Comparison of ENCODE assay signal across 1 cellular context in the genomic region with DNA sequence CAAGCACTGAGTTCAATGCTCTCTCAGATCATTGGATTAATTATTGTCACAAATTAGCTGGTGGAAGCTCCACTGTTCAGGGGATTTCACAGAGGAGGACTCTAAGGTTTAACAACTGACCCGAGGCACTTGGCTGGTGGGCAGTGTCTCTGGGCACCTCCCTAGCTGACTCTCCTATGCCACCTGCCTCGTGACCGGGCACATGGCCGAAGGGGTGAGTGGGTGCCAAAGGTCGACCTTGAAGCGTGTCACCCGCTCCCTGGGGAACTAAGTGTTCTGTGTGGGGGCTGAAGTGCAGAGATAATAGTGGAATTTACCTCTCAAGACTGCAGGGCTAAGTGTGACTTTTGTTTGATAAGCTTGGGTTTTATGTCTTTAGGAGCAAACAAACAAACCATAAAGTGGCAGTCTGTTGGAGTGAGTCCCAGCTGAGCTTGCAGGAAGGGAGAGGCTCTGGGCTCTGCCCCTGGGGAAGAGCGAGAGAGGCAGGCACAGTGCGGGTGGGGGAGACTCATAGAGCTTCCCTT.
A peak's percentile ranks its signal among the peaks of the same experiment; 100 is the strongest.
TF ChIP-seq lines count a peak whose summit lies in the region.

No MANE protein-coding gene starts in this region.

TF ChIP-seq in GM12878, 131 proteins besides CTCF, POLR2A, EP300 and RAD21 (continued from another document and continues in another):
- no peak for TF ChIP-seq ZBTB40 (IDR thresholded peaks at IDR 0.05; ENCODE audit: borderline replicate concordance)
- peak; percentile 60 for TF ChIP-seq NR2C1 (IDR thresholded peaks at IDR 0.05)
- TF ChIP-seq POLR2AphosphoS5 (IDR thresholded peaks at IDR 0.05; ENCODE audit: low read length), result no peak
- TF ChIP-seq CHD4 (IDR thresholded peaks at IDR 0.05), result no peak
- TF ChIP-seq RELB (IDR thresholded peaks at IDR 0.05; ENCODE audit: low read depth), result no peak
- no peak for TF ChIP-seq ZNF592 (IDR thresholded peaks at IDR 0.05)
- no peak for TF ChIP-seq SKIL (IDR thresholded peaks at IDR 0.05; ENCODE audit: low read depth, poor library complexity, severe bottlenecking)
- TF ChIP-seq, protein P1, sequence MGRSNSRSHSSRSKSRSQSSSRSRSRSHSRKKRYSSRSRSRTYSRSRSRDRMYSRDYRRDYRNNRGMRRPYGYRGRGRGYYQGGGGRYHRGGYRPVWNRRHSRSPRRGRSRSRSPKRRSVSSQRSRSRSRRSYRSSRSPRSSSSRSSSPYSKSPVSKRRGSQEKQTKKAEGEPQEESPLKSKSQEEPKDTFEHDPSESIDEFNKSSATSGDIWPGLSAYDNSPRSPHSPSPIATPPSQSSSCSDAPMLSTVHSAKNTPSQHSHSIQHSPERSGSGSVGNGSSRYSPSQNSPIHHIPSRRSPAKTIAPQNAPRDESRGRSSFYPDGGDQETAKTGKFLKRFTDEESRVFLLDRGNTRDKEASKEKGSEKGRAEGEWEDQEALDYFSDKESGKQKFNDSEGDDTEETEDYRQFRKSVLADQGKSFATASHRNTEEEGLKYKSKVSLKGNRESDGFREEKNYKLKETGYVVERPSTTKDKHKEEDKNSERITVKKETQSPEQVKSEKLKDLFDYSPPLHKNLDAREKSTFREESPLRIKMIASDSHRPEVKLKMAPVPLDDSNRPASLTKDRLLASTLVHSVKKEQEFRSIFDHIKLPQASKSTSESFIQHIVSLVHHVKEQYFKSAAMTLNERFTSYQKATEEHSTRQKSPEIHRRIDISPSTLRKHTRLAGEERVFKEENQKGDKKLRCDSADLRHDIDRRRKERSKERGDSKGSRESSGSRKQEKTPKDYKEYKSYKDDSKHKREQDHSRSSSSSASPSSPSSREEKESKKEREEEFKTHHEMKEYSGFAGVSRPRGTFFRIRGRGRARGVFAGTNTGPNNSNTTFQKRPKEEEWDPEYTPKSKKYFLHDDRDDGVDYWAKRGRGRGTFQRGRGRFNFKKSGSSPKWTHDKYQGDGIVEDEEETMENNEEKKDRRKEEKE (IDR thresholded peaks at IDR 0.05), result no peak
- no peak for TF ChIP-seq BCL11A (IDR thresholded peaks at IDR 0.05; ENCODE audit: low read depth, low read length)
- TF ChIP-seq POU2F2 (IDR thresholded peaks at IDR 0.05; ENCODE audit: borderline replicate concordance, low read depth, low read length), result no peak
- TF ChIP-seq HDAC6 (IDR thresholded peaks at IDR 0.05; ENCODE audit: unreplicated experiment), result no peak
- TF ChIP-seq CBX3 (IDR thresholded peaks at IDR 0.05; ENCODE audit: borderline replicate concordance, low read depth), result no peak
- no peak for TF ChIP-seq RFX5 (IDR thresholded peaks at IDR 0.05; ENCODE audit: low read depth, low read length)
- TF ChIP-seq, protein P2, sequence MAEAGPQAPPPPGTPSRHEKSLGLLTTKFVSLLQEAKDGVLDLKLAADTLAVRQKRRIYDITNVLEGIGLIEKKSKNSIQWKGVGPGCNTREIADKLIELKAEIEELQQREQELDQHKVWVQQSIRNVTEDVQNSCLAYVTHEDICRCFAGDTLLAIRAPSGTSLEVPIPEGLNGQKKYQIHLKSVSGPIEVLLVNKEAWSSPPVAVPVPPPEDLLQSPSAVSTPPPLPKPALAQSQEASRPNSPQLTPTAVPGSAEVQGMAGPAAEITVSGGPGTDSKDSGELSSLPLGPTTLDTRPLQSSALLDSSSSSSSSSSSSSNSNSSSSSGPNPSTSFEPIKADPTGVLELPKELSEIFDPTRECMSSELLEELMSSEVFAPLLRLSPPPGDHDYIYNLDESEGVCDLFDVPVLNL (IDR thresholded peaks at IDR 0.05; ENCODE audit: low read depth, low read length), result no peak
- TF ChIP-seq SMC3 (IDR thresholded peaks at IDR 0.05; ENCODE audit: borderline replicate concordance, low read length), result no peak
- no peak; the same call in 1 of the 2 replicates for TF ChIP-seq MAX (IDR thresholded peaks at IDR 0.05; ENCODE audit: low read depth, low read length)
- no peak for TF ChIP-seq SREBF2 (IDR thresholded peaks at IDR 0.05; ENCODE audit: low read length)
- TF ChIP-seq MTA2 (IDR thresholded peaks at IDR 0.05; ENCODE audit: low read depth), result peak; percentile 38; the same call in 1 of the 2 replicates
- TF ChIP-seq MEF2B (IDR thresholded peaks at IDR 0.05; ENCODE audit: partially characterized antibody, poor library complexity, severe bottlenecking), result peak; percentile 88
- TF ChIP-seq ZNF274 (IDR thresholded peaks at IDR 0.05; ENCODE audit: insufficient read depth, insufficient read length), result no peak
- TF ChIP-seq SMAD5 (IDR thresholded peaks at IDR 0.05; ENCODE audit: low read depth), result no peak
- no peak for TF ChIP-seq YY1 (IDR thresholded peaks at IDR 0.05; ENCODE audit: low read depth, low read length)
- no peak for TF ChIP-seq ZBED1 (IDR thresholded peaks at IDR 0.05; ENCODE audit: borderline replicate concordance)
- TF ChIP-seq WRNIP1 (IDR thresholded peaks at IDR 0.05; ENCODE audit: borderline replicate concordance, low read depth, low read length), result no peak
- TF ChIP-seq, protein P3, sequence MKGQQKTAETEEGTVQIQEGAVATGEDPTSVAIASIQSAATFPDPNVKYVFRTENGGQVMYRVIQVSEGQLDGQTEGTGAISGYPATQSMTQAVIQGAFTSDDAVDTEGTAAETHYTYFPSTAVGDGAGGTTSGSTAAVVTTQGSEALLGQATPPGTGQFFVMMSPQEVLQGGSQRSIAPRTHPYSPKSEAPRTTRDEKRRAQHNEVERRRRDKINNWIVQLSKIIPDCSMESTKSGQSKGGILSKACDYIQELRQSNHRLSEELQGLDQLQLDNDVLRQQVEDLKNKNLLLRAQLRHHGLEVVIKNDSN (IDR thresholded peaks at IDR 0.05; ENCODE audit: borderline replicate concordance, extremely low read length, insufficient read depth, low read depth, low read length), result no peak
- no peak for TF ChIP-seq FOXM1 (IDR thresholded peaks at IDR 0.05; ENCODE audit: low read depth, low read length)
- no peak for TF ChIP-seq SRF (IDR thresholded peaks at IDR 0.05; ENCODE audit: low read depth in 2 of 2, low read length in 2 of 2)
- no peak for TF ChIP-seq SPI1 (IDR thresholded peaks at IDR 0.05; ENCODE audit: borderline replicate concordance, insufficient read depth, low read depth, low read length)
- TF ChIP-seq, protein P4, sequence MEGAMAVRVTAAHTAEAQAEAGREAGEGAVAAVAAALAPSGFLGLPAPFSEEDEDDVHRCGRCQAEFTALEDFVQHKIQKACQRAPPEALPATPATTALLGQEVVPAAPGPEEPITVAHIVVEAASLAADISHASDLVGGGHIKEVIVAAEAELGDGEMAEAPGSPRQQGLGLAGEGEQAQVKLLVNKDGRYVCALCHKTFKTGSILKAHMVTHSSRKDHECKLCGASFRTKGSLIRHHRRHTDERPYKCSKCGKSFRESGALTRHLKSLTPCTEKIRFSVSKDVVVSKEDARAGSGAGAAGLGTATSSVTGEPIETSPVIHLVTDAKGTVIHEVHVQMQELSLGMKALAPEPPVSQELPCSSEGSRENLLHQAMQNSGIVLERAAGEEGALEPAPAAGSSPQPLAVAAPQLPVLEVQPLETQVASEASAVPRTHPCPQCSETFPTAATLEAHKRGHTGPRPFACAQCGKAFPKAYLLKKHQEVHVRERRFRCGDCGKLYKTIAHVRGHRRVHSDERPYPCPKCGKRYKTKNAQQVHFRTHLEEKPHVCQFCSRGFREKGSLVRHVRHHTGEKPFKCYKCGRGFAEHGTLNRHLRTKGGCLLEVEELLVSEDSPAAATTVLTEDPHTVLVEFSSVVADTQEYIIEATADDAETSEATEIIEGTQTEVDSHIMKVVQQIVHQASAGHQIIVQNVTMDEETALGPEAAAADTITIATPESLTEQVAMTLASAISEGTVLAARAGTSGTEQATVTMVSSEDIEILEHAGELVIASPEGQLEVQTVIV (IDR thresholded peaks at IDR 0.05; ENCODE audit: borderline replicate concordance, partially characterized antibody), result no peak
- TF ChIP-seq GATAD2B (conservative IDR thresholded peaks at IDR 0.05; ENCODE audit: low read depth), result peak; percentile 88
- TF ChIP-seq RB1 (IDR thresholded peaks at IDR 0.05; ENCODE audit: borderline replicate concordance), result no peak
- no peak for TF ChIP-seq HDAC2 (IDR thresholded peaks at IDR 0.05)
- TF ChIP-seq BRCA1 (IDR thresholded peaks at IDR 0.05; ENCODE audit: low read depth, low read length), result no peak
- TF ChIP-seq RELA (IDR thresholded peaks at IDR 0.05; ENCODE audit: borderline replicate concordance, partially characterized antibody), result no peak
